1 cellular context compared by ENCODE assay signal in the genomic region with DNA sequence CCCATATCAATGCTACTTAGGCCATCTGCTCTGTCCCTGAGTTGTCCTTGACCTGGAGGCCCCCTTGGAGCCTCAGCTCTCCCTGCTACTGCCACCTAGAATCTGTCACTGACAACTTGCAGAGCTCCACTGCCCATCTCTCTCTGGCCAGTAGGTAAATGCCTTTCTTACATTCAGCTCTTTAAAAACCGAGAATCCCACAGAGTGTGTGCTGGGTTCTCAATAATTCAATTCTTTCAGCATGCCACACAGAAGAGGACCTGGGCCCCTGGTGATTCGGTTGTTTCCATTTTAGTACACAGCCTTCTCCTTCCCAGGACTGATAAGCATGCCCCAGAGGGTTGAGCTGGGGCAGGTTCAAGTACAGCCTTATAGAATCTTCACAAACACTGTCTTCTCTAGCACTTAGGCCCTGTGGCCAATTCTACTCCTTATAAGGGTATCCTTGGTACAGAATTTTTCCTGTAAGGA.
TF ChIP-seq lines count a peak whose summit lies in the region.

No MANE protein-coding gene starts in this region.

TF ChIP-seq in HepG2, 621 proteins besides CTCF, POLR2A, EP300 and RAD21 (continued from another document and continues in another):
- TF ChIP-seq ZNF383 (CRISPR knock-in tag; IDR thresholded peaks at IDR 0.05; ENCODE audit: borderline replicate concordance) (no peak), MBNL3 (CRISPR knock-in tag; conservative IDR thresholded peaks at IDR 0.05) (no peak), HNRNPK (IDR thresholded peaks at IDR 0.05; ENCODE audit: low read depth, low read length, poor library complexity, severe bottlenecking) (no peak), ETV5 (CRISPR knock-in tag; IDR thresholded peaks at IDR 0.05; ENCODE audit: borderline replicate concordance) (no peak), EED (CRISPR knock-in tag; IDR thresholded peaks at IDR 0.05) (no peak), HNRNPUL1 (IDR thresholded peaks at IDR 0.05; ENCODE audit: low read depth, low read length) (no peak), TOPORS (CRISPR knock-in tag; IDR thresholded peaks at IDR 0.05) (no peak), PHF8 (CRISPR knock-in tag; IDR thresholded peaks at IDR 0.05) (no peak), CHD4 (IDR thresholded peaks at IDR 0.05; ENCODE audit: borderline replicate concordance, low read length) (no peak), PHF21A (CRISPR knock-in tag; IDR thresholded peaks at IDR 0.05) (no peak), ZNF143 (CRISPR knock-in tag; IDR thresholded peaks at IDR 0.05) (no peak), ZNF550 (CRISPR knock-in tag; IDR thresholded peaks at IDR 0.05; ENCODE audit: borderline replicate concordance) (no peak), ZSCAN9 (CRISPR knock-in tag; IDR thresholded peaks at IDR 0.05; ENCODE audit: borderline replicate concordance) (no peak), ZIK1 (CRISPR knock-in tag; IDR thresholded peaks at IDR 0.05; ENCODE audit: borderline replicate concordance, low read depth) (no peak), ZNF737 (CRISPR knock-in tag; IDR thresholded peaks at IDR 0.05; ENCODE audit: borderline replicate concordance) (no peak), ZNF616 (CRISPR knock-in tag; IDR thresholded peaks at IDR 0.05; ENCODE audit: low read depth) (no peak), CCDC6 (CRISPR knock-in tag; IDR thresholded peaks at IDR 0.05) (no peak), ZFAT (CRISPR knock-in tag; conservative IDR thresholded peaks at IDR 0.05) (no peak), ZNF749 (CRISPR knock-in tag; IDR thresholded peaks at IDR 0.05; ENCODE audit: borderline replicate concordance) (no peak), ZMAT3 (CRISPR knock-in tag; conservative IDR thresholded peaks at IDR 0.05) (no peak), ZNF773 (CRISPR knock-in tag; IDR thresholded peaks at IDR 0.05; ENCODE audit: borderline replicate concordance) (no peak), SYNCRIP (IDR thresholded peaks at IDR 0.05; ENCODE audit: insufficient read depth, low read depth, low read length) (no peak), PHB2 (IDR thresholded peaks at IDR 0.05; ENCODE audit: partially characterized antibody) (no peak), HNF4A (CRISPR knock-in tag; IDR thresholded peaks at IDR 0.05) (peak; percentile 58), ZNF792 (CRISPR knock-in tag; IDR thresholded peaks at IDR 0.05) (no peak), ZFP36L2 (CRISPR knock-in tag; IDR thresholded peaks at IDR 0.05) (no peak), NFIC (IDR thresholded peaks at IDR 0.05; ENCODE audit: low read length) (no peak), ZNF678 (CRISPR knock-in tag; IDR thresholded peaks at IDR 0.05) (no peak), ZNF10 (CRISPR knock-in tag; IDR thresholded peaks at IDR 0.05; ENCODE audit: borderline replicate concordance, low read depth) (no peak), MBD4 (IDR thresholded peaks at IDR 0.05; ENCODE audit: borderline replicate concordance, low read length) (no peak), ZNF12 (CRISPR knock-in tag; IDR thresholded peaks at IDR 0.05) (no peak), SETDB1 (CRISPR knock-in tag; IDR thresholded peaks at IDR 0.05; ENCODE audit: borderline replicate concordance) (no peak), GTF3A (CRISPR knock-in tag; conservative IDR thresholded peaks at IDR 0.05) (no peak), NR2F2 (IDR thresholded peaks at IDR 0.05; ENCODE audit: borderline replicate concordance, low read depth) (peak; percentile 59; the same call in 1 of the 2 replicates), ZNF460 (CRISPR knock-in tag; IDR thresholded peaks at IDR 0.05; ENCODE audit: borderline replicate concordance) (no peak), ZNF652 (CRISPR knock-in tag; IDR thresholded peaks at IDR 0.05; ENCODE audit: borderline replicate concordance, low read depth) (no peak), ZNF570 (CRISPR knock-in tag; IDR thresholded peaks at IDR 0.05; ENCODE audit: borderline replicate concordance) (no peak)
- TF ChIP-seq, protein P1, sequence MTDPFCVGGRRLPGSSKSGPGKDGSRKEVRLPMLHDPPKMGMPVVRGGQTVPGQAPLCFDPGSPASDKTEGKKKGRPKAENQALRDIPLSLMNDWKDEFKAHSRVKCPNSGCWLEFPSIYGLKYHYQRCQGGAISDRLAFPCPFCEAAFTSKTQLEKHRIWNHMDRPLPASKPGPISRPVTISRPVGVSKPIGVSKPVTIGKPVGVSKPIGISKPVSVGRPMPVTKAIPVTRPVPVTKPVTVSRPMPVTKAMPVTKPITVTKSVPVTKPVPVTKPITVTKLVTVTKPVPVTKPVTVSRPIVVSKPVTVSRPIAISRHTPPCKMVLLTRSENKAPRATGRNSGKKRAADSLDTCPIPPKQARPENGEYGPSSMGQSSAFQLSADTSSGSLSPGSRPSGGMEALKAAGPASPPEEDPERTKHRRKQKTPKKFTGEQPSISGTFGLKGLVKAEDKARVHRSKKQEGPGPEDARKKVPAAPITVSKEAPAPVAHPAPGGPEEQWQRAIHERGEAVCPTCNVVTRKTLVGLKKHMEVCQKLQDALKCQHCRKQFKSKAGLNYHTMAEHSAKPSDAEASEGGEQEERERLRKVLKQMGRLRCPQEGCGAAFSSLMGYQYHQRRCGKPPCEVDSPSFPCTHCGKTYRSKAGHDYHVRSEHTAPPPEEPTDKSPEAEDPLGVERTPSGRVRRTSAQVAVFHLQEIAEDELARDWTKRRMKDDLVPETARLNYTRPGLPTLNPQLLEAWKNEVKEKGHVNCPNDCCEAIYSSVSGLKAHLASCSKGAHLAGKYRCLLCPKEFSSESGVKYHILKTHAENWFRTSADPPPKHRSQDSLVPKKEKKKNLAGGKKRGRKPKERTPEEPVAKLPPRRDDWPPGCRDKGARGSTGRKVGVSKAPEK (CRISPR knock-in tag; IDR thresholded peaks at IDR 0.05; ENCODE audit: borderline replicate concordance), result no peak
- TF ChIP-seq, protein P2, sequence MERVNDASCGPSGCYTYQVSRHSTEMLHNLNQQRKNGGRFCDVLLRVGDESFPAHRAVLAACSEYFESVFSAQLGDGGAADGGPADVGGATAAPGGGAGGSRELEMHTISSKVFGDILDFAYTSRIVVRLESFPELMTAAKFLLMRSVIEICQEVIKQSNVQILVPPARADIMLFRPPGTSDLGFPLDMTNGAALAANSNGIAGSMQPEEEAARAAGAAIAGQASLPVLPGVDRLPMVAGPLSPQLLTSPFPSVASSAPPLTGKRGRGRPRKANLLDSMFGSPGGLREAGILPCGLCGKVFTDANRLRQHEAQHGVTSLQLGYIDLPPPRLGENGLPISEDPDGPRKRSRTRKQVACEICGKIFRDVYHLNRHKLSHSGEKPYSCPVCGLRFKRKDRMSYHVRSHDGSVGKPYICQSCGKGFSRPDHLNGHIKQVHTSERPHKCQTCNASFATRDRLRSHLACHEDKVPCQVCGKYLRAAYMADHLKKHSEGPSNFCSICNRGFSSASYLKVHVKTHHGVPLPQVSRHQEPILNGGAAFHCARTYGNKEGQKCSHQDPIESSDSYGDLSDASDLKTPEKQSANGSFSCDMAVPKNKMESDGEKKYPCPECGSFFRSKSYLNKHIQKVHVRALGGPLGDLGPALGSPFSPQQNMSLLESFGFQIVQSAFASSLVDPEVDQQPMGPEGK (CRISPR knock-in tag; IDR thresholded peaks at IDR 0.05), result peak; percentile 48
- TF ChIP-seq, protein P3, sequence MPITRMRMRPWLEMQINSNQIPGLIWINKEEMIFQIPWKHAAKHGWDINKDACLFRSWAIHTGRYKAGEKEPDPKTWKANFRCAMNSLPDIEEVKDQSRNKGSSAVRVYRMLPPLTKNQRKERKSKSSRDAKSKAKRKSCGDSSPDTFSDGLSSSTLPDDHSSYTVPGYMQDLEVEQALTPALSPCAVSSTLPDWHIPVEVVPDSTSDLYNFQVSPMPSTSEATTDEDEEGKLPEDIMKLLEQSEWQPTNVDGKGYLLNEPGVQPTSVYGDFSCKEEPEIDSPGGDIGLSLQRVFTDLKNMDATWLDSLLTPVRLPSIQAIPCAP (CRISPR knock-in tag; IDR thresholded peaks at IDR 0.05; ENCODE audit: low read depth), result no peak
- TF ChIP-seq, protein P4, sequence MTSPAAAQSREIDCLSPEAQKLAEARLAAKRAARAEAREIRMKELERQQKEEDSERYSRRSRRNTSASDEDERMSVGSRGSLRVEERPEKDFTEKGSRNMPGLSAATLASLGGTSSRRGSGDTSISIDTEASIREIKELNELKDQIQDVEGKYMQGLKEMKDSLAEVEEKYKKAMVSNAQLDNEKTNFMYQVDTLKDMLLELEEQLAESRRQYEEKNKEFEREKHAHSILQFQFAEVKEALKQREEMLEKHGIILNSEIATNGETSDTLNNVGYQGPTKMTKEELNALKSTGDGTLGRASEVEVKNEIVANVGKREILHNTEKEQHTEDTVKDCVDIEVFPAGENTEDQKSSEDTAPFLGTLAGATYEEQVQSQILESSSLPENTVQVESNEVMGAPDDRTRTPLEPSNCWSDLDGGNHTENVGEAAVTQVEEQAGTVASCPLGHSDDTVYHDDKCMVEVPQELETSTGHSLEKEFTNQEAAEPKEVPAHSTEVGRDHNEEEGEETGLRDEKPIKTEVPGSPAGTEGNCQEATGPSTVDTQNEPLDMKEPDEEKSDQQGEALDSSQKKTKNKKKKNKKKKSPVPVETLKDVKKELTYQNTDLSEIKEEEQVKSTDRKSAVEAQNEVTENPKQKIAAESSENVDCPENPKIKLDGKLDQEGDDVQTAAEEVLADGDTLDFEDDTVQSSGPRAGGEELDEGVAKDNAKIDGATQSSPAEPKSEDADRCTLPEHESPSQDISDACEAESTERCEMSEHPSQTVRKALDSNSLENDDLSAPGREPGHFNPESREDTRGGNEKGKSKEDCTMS (CRISPR knock-in tag; conservative IDR thresholded peaks at IDR 0.05), result no peak
- TF ChIP-seq, protein P5, sequence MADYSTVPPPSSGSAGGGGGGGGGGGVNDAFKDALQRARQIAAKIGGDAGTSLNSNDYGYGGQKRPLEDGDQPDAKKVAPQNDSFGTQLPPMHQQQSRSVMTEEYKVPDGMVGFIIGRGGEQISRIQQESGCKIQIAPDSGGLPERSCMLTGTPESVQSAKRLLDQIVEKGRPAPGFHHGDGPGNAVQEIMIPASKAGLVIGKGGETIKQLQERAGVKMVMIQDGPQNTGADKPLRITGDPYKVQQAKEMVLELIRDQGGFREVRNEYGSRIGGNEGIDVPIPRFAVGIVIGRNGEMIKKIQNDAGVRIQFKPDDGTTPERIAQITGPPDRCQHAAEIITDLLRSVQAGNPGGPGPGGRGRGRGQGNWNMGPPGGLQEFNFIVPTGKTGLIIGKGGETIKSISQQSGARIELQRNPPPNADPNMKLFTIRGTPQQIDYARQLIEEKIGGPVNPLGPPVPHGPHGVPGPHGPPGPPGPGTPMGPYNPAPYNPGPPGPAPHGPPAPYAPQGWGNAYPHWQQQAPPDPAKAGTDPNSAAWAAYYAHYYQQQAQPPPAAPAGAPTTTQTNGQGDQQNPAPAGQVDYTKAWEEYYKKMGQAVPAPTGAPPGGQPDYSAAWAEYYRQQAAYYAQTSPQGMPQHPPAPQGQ (CRISPR knock-in tag; IDR thresholded peaks at IDR 0.05; ENCODE audit: borderline replicate concordance), result no peak
- TF ChIP-seq, protein P6, sequence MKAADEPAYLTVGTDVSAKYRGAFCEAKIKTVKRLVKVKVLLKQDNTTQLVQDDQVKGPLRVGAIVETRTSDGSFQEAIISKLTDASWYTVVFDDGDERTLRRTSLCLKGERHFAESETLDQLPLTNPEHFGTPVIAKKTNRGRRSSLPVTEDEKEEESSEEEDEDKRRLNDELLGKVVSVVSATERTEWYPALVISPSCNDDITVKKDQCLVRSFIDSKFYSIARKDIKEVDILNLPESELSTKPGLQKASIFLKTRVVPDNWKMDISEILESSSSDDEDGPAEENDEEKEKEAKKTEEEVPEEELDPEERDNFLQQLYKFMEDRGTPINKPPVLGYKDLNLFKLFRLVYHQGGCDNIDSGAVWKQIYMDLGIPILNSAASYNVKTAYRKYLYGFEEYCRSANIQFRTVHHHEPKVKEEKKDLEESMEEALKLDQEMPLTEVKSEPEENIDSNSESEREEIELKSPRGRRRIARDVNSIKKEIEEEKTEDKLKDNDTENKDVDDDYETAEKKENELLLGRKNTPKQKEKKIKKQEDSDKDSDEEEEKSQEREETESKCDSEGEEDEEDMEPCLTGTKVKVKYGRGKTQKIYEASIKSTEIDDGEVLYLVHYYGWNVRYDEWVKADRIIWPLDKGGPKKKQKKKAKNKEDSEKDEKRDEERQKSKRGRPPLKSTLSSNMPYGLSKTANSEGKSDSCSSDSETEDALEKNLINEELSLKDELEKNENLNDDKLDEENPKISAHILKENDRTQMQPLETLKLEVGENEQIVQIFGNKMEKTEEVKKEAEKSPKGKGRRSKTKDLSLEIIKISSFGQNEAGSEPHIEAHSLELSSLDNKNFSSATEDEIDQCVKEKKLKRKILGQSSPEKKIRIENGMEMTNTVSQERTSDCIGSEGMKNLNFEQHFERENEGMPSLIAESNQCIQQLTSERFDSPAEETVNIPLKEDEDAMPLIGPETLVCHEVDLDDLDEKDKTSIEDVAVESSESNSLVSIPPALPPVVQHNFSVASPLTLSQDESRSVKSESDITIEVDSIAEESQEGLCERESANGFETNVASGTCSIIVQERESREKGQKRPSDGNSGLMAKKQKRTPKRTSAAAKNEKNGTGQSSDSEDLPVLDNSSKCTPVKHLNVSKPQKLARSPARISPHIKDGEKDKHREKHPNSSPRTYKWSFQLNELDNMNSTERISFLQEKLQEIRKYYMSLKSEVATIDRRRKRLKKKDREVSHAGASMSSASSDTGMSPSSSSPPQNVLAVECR (CRISPR knock-in tag; IDR thresholded peaks at IDR 0.05; ENCODE audit: borderline replicate concordance), result no peak; the same call in 1 of the 2 replicates
- TF ChIP-seq, protein P7, sequence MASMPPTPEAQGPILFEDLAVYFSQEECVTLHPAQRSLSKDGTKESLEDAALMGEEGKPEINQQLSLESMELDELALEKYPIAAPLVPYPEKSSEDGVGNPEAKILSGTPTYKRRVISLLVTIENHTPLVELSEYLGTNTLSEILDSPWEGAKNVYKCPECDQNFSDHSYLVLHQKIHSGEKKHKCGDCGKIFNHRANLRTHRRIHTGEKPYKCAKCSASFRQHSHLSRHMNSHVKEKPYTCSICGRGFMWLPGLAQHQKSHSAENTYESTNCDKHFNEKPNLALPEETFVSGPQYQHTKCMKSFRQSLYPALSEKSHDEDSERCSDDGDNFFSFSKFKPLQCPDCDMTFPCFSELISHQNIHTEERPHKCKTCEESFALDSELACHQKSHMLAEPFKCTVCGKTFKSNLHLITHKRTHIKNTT (CRISPR knock-in tag; IDR thresholded peaks at IDR 0.05), result no peak
- TF ChIP-seq, protein P8, sequence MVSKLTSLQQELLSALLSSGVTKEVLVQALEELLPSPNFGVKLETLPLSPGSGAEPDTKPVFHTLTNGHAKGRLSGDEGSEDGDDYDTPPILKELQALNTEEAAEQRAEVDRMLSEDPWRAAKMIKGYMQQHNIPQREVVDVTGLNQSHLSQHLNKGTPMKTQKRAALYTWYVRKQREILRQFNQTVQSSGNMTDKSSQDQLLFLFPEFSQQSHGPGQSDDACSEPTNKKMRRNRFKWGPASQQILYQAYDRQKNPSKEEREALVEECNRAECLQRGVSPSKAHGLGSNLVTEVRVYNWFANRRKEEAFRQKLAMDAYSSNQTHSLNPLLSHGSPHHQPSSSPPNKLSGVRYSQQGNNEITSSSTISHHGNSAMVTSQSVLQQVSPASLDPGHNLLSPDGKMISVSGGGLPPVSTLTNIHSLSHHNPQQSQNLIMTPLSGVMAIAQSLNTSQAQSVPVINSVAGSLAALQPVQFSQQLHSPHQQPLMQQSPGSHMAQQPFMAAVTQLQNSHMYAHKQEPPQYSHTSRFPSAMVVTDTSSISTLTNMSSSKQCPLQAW (CRISPR knock-in tag; IDR thresholded peaks at IDR 0.05), result no peak
- TF ChIP-seq, protein P9, sequence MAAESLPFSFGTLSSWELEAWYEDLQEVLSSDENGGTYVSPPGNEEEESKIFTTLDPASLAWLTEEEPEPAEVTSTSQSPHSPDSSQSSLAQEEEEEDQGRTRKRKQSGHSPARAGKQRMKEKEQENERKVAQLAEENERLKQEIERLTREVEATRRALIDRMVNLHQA (CRISPR knock-in tag; IDR thresholded peaks at IDR 0.05), result no peak
